Comparison of ENCODE assay signal across 10 cellular contexts in the genomic region with DNA sequence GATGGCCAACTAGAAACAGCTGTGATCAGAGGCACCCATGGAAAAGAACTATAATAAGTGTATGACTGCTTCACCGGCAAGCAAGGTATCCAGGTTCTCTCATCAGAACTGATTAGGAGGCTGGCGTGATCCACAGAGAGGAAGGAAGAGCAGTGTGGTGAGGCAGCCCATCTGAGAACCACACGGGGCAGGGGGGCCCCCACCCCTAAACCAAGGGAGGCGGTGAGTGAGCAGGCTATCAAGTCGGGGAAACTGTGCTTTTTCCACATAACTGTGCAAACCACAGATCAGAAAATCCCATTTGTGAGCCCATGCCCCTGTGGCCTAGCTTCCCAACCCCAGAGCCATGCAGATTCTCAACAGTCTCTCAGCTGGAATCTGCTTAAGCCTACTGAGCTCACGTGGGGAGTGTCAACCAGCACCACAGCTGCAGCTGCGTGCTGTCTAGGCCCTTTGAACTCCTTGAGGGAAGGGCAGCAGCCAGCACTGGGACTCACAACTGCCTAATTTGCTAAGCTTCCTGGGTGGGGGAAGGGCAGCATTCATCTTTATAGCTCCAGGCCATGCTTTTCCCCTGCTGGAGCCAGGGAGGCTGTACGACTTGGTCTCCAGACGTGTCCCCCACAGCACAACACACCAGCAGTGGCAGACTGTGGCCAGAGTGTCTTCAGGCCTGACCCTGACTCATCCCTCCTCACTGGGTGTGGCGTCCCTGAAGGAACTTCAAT.
DNase-seq lines count a peak whose midpoint lies in the region; ATAC-seq lines count a peak whose summit lies in the region.
"Had no signal": no experiment of that assay in that cellular context is flagged by ENCODE, and none has a peak within 500 bp of the region (broad histone marks: within the 10 kb centered on the region; RNA-seq: fewer than 3 reads in every experiment).

No MANE protein-coding gene starts in this region.

- ATAC-seq in HG02870 (IDR thresholded peaks at IDR 0.05; ENCODE audit: unreplicated experiment), result no peak

- peak; percentile 7 for DNase-seq in stimulated activated CD4-positive, alpha-beta T cell treated with anti-CD3 and anti-CD28 coated beads, Interleukin-15, amount 100 ng/mL, for 24 hours
- no peak for DNase-seq in stimulated activated CD4-positive, alpha-beta T cell treated with anti-CD3 and anti-CD28 coated beads, Interleukin-1b, Interleukin-23, amount 100 ng/mL, for 48 hours
- peak; percentile 93 for DNase-seq in RPMI7951 (ENCODE audit: low read depth)
- DNase-seq in iPS-NIHi7 (ENCODE audit: extremely low spot score), result peak; percentile 26
- no peak for DNase-seq in NCI-H187 treated with DMSO at 0.1 percent for 48 hours (lab: John Stamatoyannopoulos, UW)
- no peak for DNase-seq in NOMO-1 treated with DMSO at 0.1 percent for 48 hours (lab: John Stamatoyannopoulos, UW; ENCODE audit: unreplicated experiment)
- DNase-seq in NCI-H2171 (lab: John Stamatoyannopoulos, UW), result no peak
- DNase-seq: activated CD4-positive, alpha-beta T cell treated with anti-CD3 and anti-CD28 coated beads for 1 hour; activated T-cell treated with anti-CD3 and anti-CD28 coated beads for 4 hours had no signal

Comparison
In these comparisons a context has a peak if more than half of its experiments do, and no peak if none do; other contexts are left out.
1. DNase-seq: peak in stimulated activated CD4-positive, alpha-beta T cell treated with anti-CD3 and anti-CD28 coated beads, Interleukin-15, amount 100 ng/mL, for 24 hours (single experiment), RPMI7951 (single experiment) and iPS-NIHi7 (single experiment); none in stimulated activated CD4-positive, alpha-beta T cell treated with anti-CD3 and anti-CD28 coated beads, Interleukin-1b, Interleukin-23, amount 100 ng/mL, for 48 hours (single experiment), NCI-H187 treated with DMSO at 0.1 percent for 48 hours (single experiment), NOMO-1 treated with DMSO at 0.1 percent for 48 hours (single experiment) and NCI-H2171 (single experiment).